Comparison of ENCODE assay signal across 8 cellular contexts in the genomic region with DNA sequence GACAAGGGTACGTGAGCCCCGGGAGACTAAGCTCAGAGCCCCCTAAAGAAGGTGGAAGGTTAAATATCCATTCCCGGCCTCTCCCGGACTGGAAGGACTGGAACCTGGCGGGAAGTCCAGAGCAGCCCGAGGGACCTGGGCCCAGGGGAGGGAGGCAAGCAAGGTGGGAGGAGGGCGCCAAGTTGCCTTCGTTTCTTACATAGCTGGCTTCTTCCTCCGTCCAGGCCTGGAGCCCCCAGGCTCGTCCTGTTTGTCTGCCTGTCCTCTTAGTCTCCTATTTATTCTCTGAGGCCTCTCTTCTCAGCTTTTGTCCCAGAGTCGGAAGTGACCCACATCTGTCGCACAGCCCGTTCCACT. TPM values are rescaled to one million over a fixed set of nuclear protein-coding genes. Genes with fewer than 3 reads are reported as not detected.
DNase-seq lines count a peak whose midpoint lies in the region; ATAC-seq, FAIRE-seq and TF ChIP-seq lines count a peak whose summit lies in the region.

No MANE protein-coding gene starts in this region.

- CTCF ChIA-PET in HepG2 (lab: Yijun Ruan, JAX; ENCODE audit: low intra/inter-chr PET ratio, low total read pairs): interaction anchor here (2.7 to 3.3 kb wide), 2 partner anchors 14 to 36 kb away, joined by 10 to 15 read pairs; no protein-coding TSS in a partner anchor

- ATAC-seq in HepG2 (peak; percentile 0), HG03108 (IDR thresholded peaks at IDR 0.05; ENCODE audit: unreplicated experiment) (no peak), HG03095 (IDR thresholded peaks at IDR 0.05; ENCODE audit: unreplicated experiment) (no peak)

- FAIRE-seq in HepG2 (lab: Jason Lieb, UNC) (no peak), H54 (lab: Jason Lieb, UNC) (no peak)

- TF ChIP-seq EP300 in HepG2 (IDR thresholded peaks at IDR 0.05; ENCODE audit: low read depth in 2 of 2, low read length in 2 of 2) (no peak), HepG2 (CRISPR knock-in tag; IDR thresholded peaks at IDR 0.05; ENCODE audit: borderline replicate concordance) (no peak)

- H3K9me3 ChIP-seq in BLaER1: no peaks in the 10 kb centered on the region
- no peaks in the 10 kb centered on the region for H3K9me3 ChIP-seq in ascending aorta
- no peaks in the 10 kb centered on the region for H3K9me3 ChIP-seq in HepG2 (ENCODE audit: low read length)
- no peaks in the 10 kb centered on the region for H3K9me3 ChIP-seq in thyroid gland

- TF ChIP-seq POLR2A in HepG2 (IDR thresholded peaks at IDR 0.05; ENCODE audit: insufficient read depth in 1 of 2, low read depth in 2 of 2, low read length in 2 of 2): no peak
- TF ChIP-seq POLR2A in thyroid gland (IDR thresholded peaks at IDR 0.05): no peak
- no peak for TF ChIP-seq POLR2A in H54 (IDR thresholded peaks at IDR 0.05; ENCODE audit: low read depth, low read length)

- H3K9ac ChIP-seq in BLaER1 (peak overlapping the region; percentile 95), HepG2 (ENCODE audit: insufficient read depth, low read depth, low read length) (peak overlapping the region; percentile 99)

- DNase-seq in HT1080 (ENCODE audit: low read depth): peak; percentile 21
- DNase-seq in ascending aorta (ENCODE audit: low spot score in 2 of 2): no peak
- no peak for DNase-seq in HepG2 (ENCODE audit: low spot score)
- DNase-seq in thyroid gland: no peak
- no peak for DNase-seq in H54 (ENCODE audit: insufficient read length, low spot score)

- no peaks in the 10 kb centered on the region for H4K20me1 ChIP-seq in BLaER1
- 0 out of 2 replicates have a peak, but pooled peaks cover 4% of the 10 kb centered on the region for H4K20me1 ChIP-seq in HepG2 (ENCODE audit: insufficient read depth, low read length)

- H3K79me2 ChIP-seq in HepG2 (ENCODE audit: insufficient read depth, low read length): peaks cover 28% of the 10 kb centered on the region

- no peak for TF ChIP-seq RAD21 in HepG2 (CRISPR knock-in tag; IDR thresholded peaks at IDR 0.05)

- H3K27ac ChIP-seq in BLaER1 (peak overlapping the region; percentile 98), ascending aorta (peak overlapping the region; percentile 92 to 95), HepG2 (ENCODE audit: extremely low read length, insufficient read depth, low read length) (peak overlapping the region; percentile 87), thyroid gland (peak overlapping the region; percentile 92 to 99 (median 94))

- in situ Hi-C loops in HepG2 (cut with HindIII; ENCODE audit: extremely low pct_ligation_motif_present, low pct_unique_long_range_greater_than_20kb): loop anchor here (5.0 kb wide), 2 partner anchors 38 to 83 kb away; no protein-coding TSS in a partner anchor

- 3% methylated on average over 13 of the region's 13 CpGs for WGBS in HepG2 (ENCODE audit: low lambda C conversion rate)
- WGBS in thyroid gland, 2 donors: 12 to 13% methylated on average over 12 to 13 of the region's 13 CpGs

- peak overlapping the region; percentile 82 for H3K4me3 ChIP-seq in BLaER1
- peak overlapping the region; percentile 72 to 81 for H3K4me3 ChIP-seq in ascending aorta
- H3K4me3 ChIP-seq in HepG2 (replicated peaks in 1 of 3; ENCODE audit: insufficient read depth in 1 of 3, low read depth in 2 of 3, low read length in 3 of 3): peak overlapping the region; percentile 86 to 98 (median 97)
- H3K4me3 ChIP-seq in thyroid gland (replicated peaks in 1 of 3): peak overlapping the region; percentile 52 to 88 (median 79)

- POLR2A ChIA-PET in HepG2 (lab: Yijun Ruan, JAX): interaction anchor here (0.5 to 14.4 kb wide), 53 partner anchors 8 to 1112 kb away, joined by 3 to 627 read pairs (median 8); a partner anchor contains a TSS

- TSS peak; percentile 82 for BruUV-seq in HepG2 (replicated peaks; lab: Mats Ljungman, UMichigan)

- no peaks in the 10 kb centered on the region for H3K27me3 ChIP-seq in BLaER1
- H3K27me3 ChIP-seq in ascending aorta: no peaks in the 10 kb centered on the region
- H3K27me3 ChIP-seq in HepG2 (ENCODE audit: control insufficient read depth in 1 of 2, insufficient read depth in 2 of 2, low read length in 2 of 2): peaks cover 0 to 6% of the 10 kb centered on the region in 2 experiments; a peak in 1 of 5 replicates
- H3K27me3 ChIP-seq in thyroid gland: no peaks in the 10 kb centered on the region

- H3K36me3 ChIP-seq in BLaER1 (peaks cover 35% of the 10 kb centered on the region), ascending aorta (peaks cover under 1 to 4% of the 10 kb centered on the region in 2 donors), HepG2 (replicated peaks in 1 of 2; ENCODE audit: control insufficient read depth in 1 of 2, insufficient read depth in 2 of 2, low read length in 2 of 2) (peaks cover 25 to 29% of the 10 kb centered on the region in 2 experiments), thyroid gland (peaks cover 0 to 8% of the 10 kb centered on the region in 2 donors)

- no peak overlapping the region for H2AFZ ChIP-seq in HepG2 (ENCODE audit: low read length)

- intact Hi-C loops in ascending aorta (cut with DNase I) (loop anchor here (1.0 to 5.0 kb wide), 3 partner anchors 13 to 538 kb away; a partner anchor contains a TSS), HepG2 (cut with micrococcal nuclease; ENCODE audit: unreplicated experiment) (loop anchor here (1.0 to 5.0 kb wide), 7 partner anchors 13 to 483 kb away; a partner anchor contains a TSS), thyroid gland (cut with DNase I) (no loop called here)

- no peak for TF ChIP-seq CTCF in ascending aorta (IDR thresholded peaks at IDR 0.05)
- no peak for TF ChIP-seq CTCF in HepG2 (CRISPR knock-in tag; IDR thresholded peaks at IDR 0.05)
- TF ChIP-seq CTCF in thyroid gland (IDR thresholded peaks at IDR 0.05): no peak

- H3K4me2 ChIP-seq in BLaER1: peak overlapping the region; percentile 95
- peak overlapping the region; percentile 99 for H3K4me2 ChIP-seq in HepG2 (ENCODE audit: low read depth, low read length)

- peaks cover 52% of the 10 kb centered on the region for H3K4me1 ChIP-seq in BLaER1
- peaks cover 0 to 11% of the 10 kb centered on the region in 2 donors for H3K4me1 ChIP-seq in ascending aorta
- peaks cover 62% of the 10 kb centered on the region for H3K4me1 ChIP-seq in HepG2 (ENCODE audit: insufficient read depth, low read length)
- peaks cover 10 to 29% of the 10 kb centered on the region in 2 donors for H3K4me1 ChIP-seq in thyroid gland

RNA-seq across cellular contexts. Expression of a gene that starts 0.7 kb away (rescaled TPM):
- 27.1 and 29.3 TPM in 2 replicates for total RNA-seq in HT1080 (2014; rRNA removed; shearing (Covaris generic))
- 94.1 and 113 TPM in 2 replicates for polyA plus RNA-seq in HT1080 (2015; cell fraction: cytosol; rRNA removed)
- 219 and 223 TPM in 2 replicates for polyA plus RNA-seq in HT1080 (2015; cell fraction: nucleus; rRNA removed)
- total RNA-seq in ascending aorta (26.1 TPM), HepG2 (2016; rRNA removed; fragmentation: Illumina TruSeq; extraction: Trizol) (118 and 129 TPM in 2 replicates), thyroid gland (10 to 100 TPM; 29.8 to 47.4 (median 39.3) TPM)
- total RNA-seq in HepG2 (2016; cell fraction: cytosol; rRNA removed; fragmentation: Illumina TruSeq; extraction: Trizol; ENCODE audit: low read depth): 29.7 and 32.7 TPM in 2 replicates
- 112 and 129 TPM in 2 replicates for total RNA-seq in HepG2 (2016; cell fraction: insoluble cytoplasmic fraction; rRNA removed; fragmentation: Illumina TruSeq; extraction: Trizol)
- 38.2 and 39.1 TPM in 2 replicates for total RNA-seq in HepG2 (2016; cell fraction: membrane; rRNA removed; fragmentation: Illumina TruSeq; extraction: Trizol)
- 96.7 and 121 TPM in 2 replicates for total RNA-seq in HepG2 (2016; cell fraction: nucleus; rRNA removed; fragmentation: Illumina TruSeq; extraction: Trizol)
- 272 and 316 TPM in 2 replicates for polyA plus RNA-seq in HepG2 (2011; rRNA removed)
- 238 and 309 TPM in 2 replicates for polyA plus RNA-seq in HepG2 (2011; cell fraction: cytosol; rRNA removed)
- 309 TPM in 2 replicates for polyA plus RNA-seq in HepG2 (2011; cell fraction: nucleus; rRNA removed)
- 216 and 286 TPM in 2 replicates for polyA plus RNA-seq in HepG2 (2012)
- polyA plus RNA-seq in HepG2 (2016; cell fraction: cytosol; fragmentation: Illumina TruSeq; extraction: Trizol; ENCODE audit: low read depth): 19.2 and 20.8 TPM in 2 replicates
- 122 and 140 TPM in 2 replicates for polyA plus RNA-seq in HepG2 (2016; cell fraction: insoluble cytoplasmic fraction; fragmentation: Illumina TruSeq; extraction: Trizol; ENCODE audit: low read depth)
- 27.1 and 31.0 TPM in 2 replicates for polyA plus RNA-seq in HepG2 (2016; cell fraction: membrane; fragmentation: Illumina TruSeq; extraction: Trizol; ENCODE audit: low read depth)
- polyA plus RNA-seq in HepG2 (2016; cell fraction: nucleus; fragmentation: Illumina TruSeq; extraction: Trizol; ENCODE audit: insufficient read depth, low read depth): 172 and 175 TPM in 2 replicates
- polyA minus RNA-seq in HepG2 (2011; rRNA and poly(A)+ RNA removed; ENCODE audit: low replicate concordance): 87.1 and 691 TPM in 2 replicates
- 204 and 209 TPM in 2 replicates for polyA minus RNA-seq in HepG2 (2011; cell fraction: cytosol; rRNA and poly(A)+ RNA removed)
- polyA minus RNA-seq in HepG2 (2011; cell fraction: nucleus; rRNA and poly(A)+ RNA removed): 128 and 158 TPM in 2 replicates

RNA-seq across cellular contexts. Expression of a gene that starts 19.8 kb away (rescaled TPM):
- 37.2 and 46.7 TPM in 2 replicates for total RNA-seq in HT1080 (2014; rRNA removed; shearing (Covaris generic))
- polyA plus RNA-seq in HT1080 (2015; cell fraction: cytosol; rRNA removed): 30.4 and 31.1 TPM in 2 replicates
- 29.9 and 31.6 TPM in 2 replicates for polyA plus RNA-seq in HT1080 (2015; cell fraction: nucleus; rRNA removed)
- total RNA-seq in ascending aorta (52.3 TPM), HepG2 (2016; rRNA removed; fragmentation: Illumina TruSeq; extraction: Trizol) (257 and 342 TPM in 2 replicates), thyroid gland (100 to 1,000 TPM in 3 of 4 donors, 10 to 100 TPM in 1; 90.6 to 155 (median 132) TPM)
- 34.1 and 39.6 TPM in 2 replicates for total RNA-seq in HepG2 (2016; cell fraction: cytosol; rRNA removed; fragmentation: Illumina TruSeq; extraction: Trizol; ENCODE audit: low read depth)
- 258 and 327 TPM in 2 replicates for total RNA-seq in HepG2 (2016; cell fraction: insoluble cytoplasmic fraction; rRNA removed; fragmentation: Illumina TruSeq; extraction: Trizol)
- 160 and 166 TPM in 2 replicates for total RNA-seq in HepG2 (2016; cell fraction: membrane; rRNA removed; fragmentation: Illumina TruSeq; extraction: Trizol)
- total RNA-seq in HepG2 (2016; cell fraction: nucleus; rRNA removed; fragmentation: Illumina TruSeq; extraction: Trizol): 174 and 191 TPM in 2 replicates
- 150 and 176 TPM in 2 replicates for polyA plus RNA-seq in HepG2 (2011; rRNA removed)
- polyA plus RNA-seq in HepG2 (2011; cell fraction: cytosol; rRNA removed): 134 and 153 TPM in 2 replicates
- 221 and 233 TPM in 2 replicates for polyA plus RNA-seq in HepG2 (2011; cell fraction: nucleus; rRNA removed)
- polyA plus RNA-seq in HepG2 (2012): 123 and 142 TPM in 2 replicates
- polyA plus RNA-seq in HepG2 (2016; cell fraction: cytosol; fragmentation: Illumina TruSeq; extraction: Trizol; ENCODE audit: low read depth): 37.7 and 39.7 TPM in 2 replicates
- 251 and 268 TPM in 2 replicates for polyA plus RNA-seq in HepG2 (2016; cell fraction: insoluble cytoplasmic fraction; fragmentation: Illumina TruSeq; extraction: Trizol; ENCODE audit: low read depth)
- polyA plus RNA-seq in HepG2 (2016; cell fraction: membrane; fragmentation: Illumina TruSeq; extraction: Trizol; ENCODE audit: low read depth): 114 and 116 TPM in 2 replicates
- polyA plus RNA-seq in HepG2 (2016; cell fraction: nucleus; fragmentation: Illumina TruSeq; extraction: Trizol; ENCODE audit: insufficient read depth, low read depth): 253 and 275 TPM in 2 replicates
- 74.6 and 273 TPM in 2 replicates for polyA minus RNA-seq in HepG2 (2011; rRNA and poly(A)+ RNA removed; ENCODE audit: low replicate concordance)
- 98.7 and 103 TPM in 2 replicates for polyA minus RNA-seq in HepG2 (2011; cell fraction: cytosol; rRNA and poly(A)+ RNA removed)
- polyA minus RNA-seq in HepG2 (2011; cell fraction: nucleus; rRNA and poly(A)+ RNA removed): 146 and 181 TPM in 2 replicates

RNA-seq across cellular contexts. Expression of a gene that starts 19.9 kb away (rescaled TPM):
- 1.3 and 4.4 TPM in 2 replicates for total RNA-seq in HT1080 (2014; rRNA removed; shearing (Covaris generic))
- 0.96 and 1.00 TPM in 2 replicates for polyA plus RNA-seq in HT1080 (2015; cell fraction: cytosol; rRNA removed)
- 0.20 and 0.26 TPM in 2 replicates for polyA plus RNA-seq in HT1080 (2015; cell fraction: nucleus; rRNA removed)
- not detected for total RNA-seq in ascending aorta
- total RNA-seq in HepG2 (2016; rRNA removed; fragmentation: Illumina TruSeq; extraction: Trizol): 4.7 and 5.2 TPM in 2 replicates
- total RNA-seq in HepG2 (2016; cell fraction: cytosol; rRNA removed; fragmentation: Illumina TruSeq; extraction: Trizol; ENCODE audit: low read depth): 6.6 and 7.1 TPM in 2 replicates
- 4.7 and 5.6 TPM in 2 replicates for total RNA-seq in HepG2 (2016; cell fraction: insoluble cytoplasmic fraction; rRNA removed; fragmentation: Illumina TruSeq; extraction: Trizol)
- total RNA-seq in HepG2 (2016; cell fraction: membrane; rRNA removed; fragmentation: Illumina TruSeq; extraction: Trizol): 9.2 and 10.6 TPM in 2 replicates
- 3.4 and 5.1 TPM in 2 replicates for total RNA-seq in HepG2 (2016; cell fraction: nucleus; rRNA removed; fragmentation: Illumina TruSeq; extraction: Trizol)
- 2.5 and 3.4 TPM in 2 replicates for polyA plus RNA-seq in HepG2 (2011; rRNA removed)
- polyA plus RNA-seq in HepG2 (2011; cell fraction: cytosol; rRNA removed): 2.9 and 5.2 TPM in 2 replicates
- polyA plus RNA-seq in HepG2 (2011; cell fraction: nucleus; rRNA removed): 3.5 and 3.9 TPM in 2 replicates
- 2.2 and 2.5 TPM in 2 replicates for polyA plus RNA-seq in HepG2 (2012)
- polyA plus RNA-seq in HepG2 (2016; cell fraction: cytosol; fragmentation: Illumina TruSeq; extraction: Trizol; ENCODE audit: low read depth): 3.4 and 5.1 TPM in 2 replicates
- polyA plus RNA-seq in HepG2 (2016; cell fraction: insoluble cytoplasmic fraction; fragmentation: Illumina TruSeq; extraction: Trizol; ENCODE audit: low read depth): 4.5 and 4.7 TPM in 2 replicates
- 6.1 and 7.7 TPM in 2 replicates for polyA plus RNA-seq in HepG2 (2016; cell fraction: membrane; fragmentation: Illumina TruSeq; extraction: Trizol; ENCODE audit: low read depth)
- polyA plus RNA-seq in HepG2 (2016; cell fraction: nucleus; fragmentation: Illumina TruSeq; extraction: Trizol; ENCODE audit: insufficient read depth, low read depth): 3.5 and 4.8 TPM in 2 replicates
- 0.58 and 9.0 TPM in 2 replicates for polyA minus RNA-seq in HepG2 (2011; rRNA and poly(A)+ RNA removed; ENCODE audit: low replicate concordance)
- polyA minus RNA-seq in HepG2 (2011; cell fraction: cytosol; rRNA and poly(A)+ RNA removed): 3.0 and 3.9 TPM in 2 replicates
- 6.1 and 6.6 TPM in 2 replicates for polyA minus RNA-seq in HepG2 (2011; cell fraction: nucleus; rRNA and poly(A)+ RNA removed)
- 10 to 100 TPM in 2 of 4 donors, 1 to 10 TPM in 2; 2.1 to 11.7 (median 8.4) TPM for total RNA-seq in thyroid gland

RNA-seq across cellular contexts. Expression of a gene that starts 23.5 kb away (rescaled TPM):
- total RNA-seq in HT1080 (2014; rRNA removed; shearing (Covaris generic)): not detected in 2 replicates
- not detected in 2 replicates for polyA plus RNA-seq in HT1080 (2015; cell fraction: cytosol; rRNA removed)
- polyA plus RNA-seq in HT1080 (2015; cell fraction: nucleus; rRNA removed): not detected in 2 replicates
- not detected for total RNA-seq in ascending aorta
- not detected in 2 replicates for total RNA-seq in HepG2 (2016; rRNA removed; fragmentation: Illumina TruSeq; extraction: Trizol)
- total RNA-seq in HepG2 (2016; cell fraction: cytosol; rRNA removed; fragmentation: Illumina TruSeq; extraction: Trizol; ENCODE audit: low read depth): not detected in 2 replicates
- total RNA-seq in HepG2 (2016; cell fraction: insoluble cytoplasmic fraction; rRNA removed; fragmentation: Illumina TruSeq; extraction: Trizol): not detected in 2 replicates
- not detected in 2 replicates for total RNA-seq in HepG2 (2016; cell fraction: membrane; rRNA removed; fragmentation: Illumina TruSeq; extraction: Trizol)
- not detected in 2 replicates for total RNA-seq in HepG2 (2016; cell fraction: nucleus; rRNA removed; fragmentation: Illumina TruSeq; extraction: Trizol)
- polyA plus RNA-seq in HepG2 (2011; rRNA removed): 0.03 TPM in 1 of 2 replicates, not detected in the other
- not detected in 2 replicates for polyA plus RNA-seq in HepG2 (2011; cell fraction: cytosol; rRNA removed)
- 0.06 and 0.16 TPM in 2 replicates for polyA plus RNA-seq in HepG2 (2011; cell fraction: nucleus; rRNA removed)
- 0.05 TPM in 1 of 2 replicates, not detected in the other for polyA plus RNA-seq in HepG2 (2012)
- polyA plus RNA-seq in HepG2 (2016; cell fraction: cytosol; fragmentation: Illumina TruSeq; extraction: Trizol; ENCODE audit: low read depth): not detected in 2 replicates
- not detected in 2 replicates for polyA plus RNA-seq in HepG2 (2016; cell fraction: insoluble cytoplasmic fraction; fragmentation: Illumina TruSeq; extraction: Trizol; ENCODE audit: low read depth)
- not detected in 2 replicates for polyA plus RNA-seq in HepG2 (2016; cell fraction: membrane; fragmentation: Illumina TruSeq; extraction: Trizol; ENCODE audit: low read depth)
- not detected in 2 replicates for polyA plus RNA-seq in HepG2 (2016; cell fraction: nucleus; fragmentation: Illumina TruSeq; extraction: Trizol; ENCODE audit: insufficient read depth, low read depth)
- polyA minus RNA-seq in HepG2 (2011; rRNA and poly(A)+ RNA removed; ENCODE audit: low replicate concordance): 0.16 TPM in 1 of 2 replicates, not detected in the other
- not detected in 2 replicates for polyA minus RNA-seq in HepG2 (2011; cell fraction: cytosol; rRNA and poly(A)+ RNA removed)
- not detected in 2 replicates for polyA minus RNA-seq in HepG2 (2011; cell fraction: nucleus; rRNA and poly(A)+ RNA removed)
- under 1 TPM in 1 of 4 donors, not detected in 3; 0.29 TPM for total RNA-seq in thyroid gland

RNA-seq across cellular contexts. Expression of a gene that starts 35.6 kb away (rescaled TPM):
- total RNA-seq in HT1080 (2014; rRNA removed; shearing (Covaris generic)): 0.63 TPM in 1 of 2 replicates, not detected in the other
- not detected in 2 replicates for polyA plus RNA-seq in HT1080 (2015; cell fraction: cytosol; rRNA removed)
- not detected in 2 replicates for polyA plus RNA-seq in HT1080 (2015; cell fraction: nucleus; rRNA removed)
- total RNA-seq in ascending aorta: not detected
- 3.1 and 5.8 TPM in 2 replicates for total RNA-seq in HepG2 (2016; rRNA removed; fragmentation: Illumina TruSeq; extraction: Trizol)
- 2.1 and 4.3 TPM in 2 replicates for total RNA-seq in HepG2 (2016; cell fraction: cytosol; rRNA removed; fragmentation: Illumina TruSeq; extraction: Trizol; ENCODE audit: low read depth)
- total RNA-seq in HepG2 (2016; cell fraction: insoluble cytoplasmic fraction; rRNA removed; fragmentation: Illumina TruSeq; extraction: Trizol): 4.0 and 5.2 TPM in 2 replicates
- 2.2 and 3.3 TPM in 2 replicates for total RNA-seq in HepG2 (2016; cell fraction: membrane; rRNA removed; fragmentation: Illumina TruSeq; extraction: Trizol)
- total RNA-seq in HepG2 (2016; cell fraction: nucleus; rRNA removed; fragmentation: Illumina TruSeq; extraction: Trizol): 4.1 and 5.6 TPM in 2 replicates
- polyA plus RNA-seq in HepG2 (2011; rRNA removed): 2.7 and 3.6 TPM in 2 replicates
- polyA plus RNA-seq in HepG2 (2011; cell fraction: cytosol; rRNA removed): 2.3 and 4.4 TPM in 2 replicates
- 11.8 and 15.0 TPM in 2 replicates for polyA plus RNA-seq in HepG2 (2011; cell fraction: nucleus; rRNA removed)
- 2.5 and 2.7 TPM in 2 replicates for polyA plus RNA-seq in HepG2 (2012)
- polyA plus RNA-seq in HepG2 (2016; cell fraction: cytosol; fragmentation: Illumina TruSeq; extraction: Trizol; ENCODE audit: low read depth): 3.0 and 3.4 TPM in 2 replicates
- polyA plus RNA-seq in HepG2 (2016; cell fraction: insoluble cytoplasmic fraction; fragmentation: Illumina TruSeq; extraction: Trizol; ENCODE audit: low read depth): 2.7 and 3.0 TPM in 2 replicates
- polyA plus RNA-seq in HepG2 (2016; cell fraction: membrane; fragmentation: Illumina TruSeq; extraction: Trizol; ENCODE audit: low read depth): 1.9 and 2.4 TPM in 2 replicates
- 6.4 and 7.9 TPM in 2 replicates for polyA plus RNA-seq in HepG2 (2016; cell fraction: nucleus; fragmentation: Illumina TruSeq; extraction: Trizol; ENCODE audit: insufficient read depth, low read depth)
- 1.6 and 7.9 TPM in 2 replicates for polyA minus RNA-seq in HepG2 (2011; rRNA and poly(A)+ RNA removed; ENCODE audit: low replicate concordance)
- 2.1 TPM in 2 replicates for polyA minus RNA-seq in HepG2 (2011; cell fraction: cytosol; rRNA and poly(A)+ RNA removed)
- 3.9 and 4.2 TPM in 2 replicates for polyA minus RNA-seq in HepG2 (2011; cell fraction: nucleus; rRNA and poly(A)+ RNA removed)
- 1 to 10 TPM in 2 of 4 donors, under 1 TPM in 1, not detected in 1; 0.63 to 3.5 (median 2.7) TPM for total RNA-seq in thyroid gland
